Comparison of ENCODE assay signal across 8 cellular contexts in the genomic region with DNA sequence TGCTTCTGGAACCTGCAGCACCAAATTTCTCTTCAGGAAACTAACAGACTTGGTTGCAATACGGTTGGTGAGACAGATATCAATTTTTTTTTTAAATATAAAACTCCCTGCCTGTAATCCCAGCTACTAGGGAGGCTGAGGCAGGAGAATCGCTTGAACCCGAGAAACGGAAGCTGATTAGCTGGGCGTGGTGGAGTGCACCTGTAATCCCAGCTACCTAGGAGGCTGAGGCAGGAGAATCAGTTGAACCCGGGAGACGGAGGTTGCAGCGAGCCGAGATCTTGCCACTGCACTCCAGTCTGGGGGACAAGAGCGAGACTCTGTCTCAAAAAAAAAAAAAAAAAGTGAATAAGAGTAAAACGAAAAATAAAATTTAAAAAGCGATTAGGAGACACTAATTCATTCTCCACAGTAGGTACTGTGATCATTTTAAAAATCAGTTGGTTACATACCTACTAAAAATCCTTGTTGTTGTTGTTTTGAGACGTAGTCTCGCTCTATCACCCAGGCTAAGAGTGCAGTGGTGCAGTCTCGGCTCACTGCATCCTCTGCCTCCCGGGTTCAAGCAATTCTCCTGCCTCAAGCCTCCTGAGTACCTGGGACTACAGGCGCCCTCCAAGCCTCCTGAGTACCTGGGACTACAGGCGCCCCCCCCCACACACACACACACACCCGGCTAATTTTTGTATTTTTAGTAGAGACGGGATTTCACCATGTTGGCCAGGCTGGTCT. TPM values are rescaled to one million over a fixed set of nuclear protein-coding genes. Genes with fewer than 3 reads are reported as not detected.
DNase-seq lines count a peak whose midpoint lies in the region; ATAC-seq and TF ChIP-seq lines count a peak whose summit lies in the region.

No MANE protein-coding gene starts in this region.

- H3K4me3 ChIP-seq in SK-N-SH (ENCODE audit: low read depth in 2 of 2, low read length in 1 of 2) (peak overlapping the region; percentile 80 to 82), iPS-20b (ENCODE audit: low read length) (peak overlapping the region; percentile 76), subcutaneous abdominal adipose tissue (ENCODE audit: low read depth in 1 of 5, low read length in 5 of 5) (peak overlapping the region; percentile 76 to 97 (median 88))

- POLR2A ChIA-PET in SK-N-SH (lab: Yijun Ruan, JAX): interaction anchor here (0.6 to 2.3 kb wide), 15 partner anchors 9 to 124 kb away, joined by 3 to 34 read pairs (median 5); a partner anchor contains a TSS
- POLR2A ChIA-PET in activated B cell treated with CpG ODN at 0.5 μM for 24 hours (lab: Charles Lee): interaction anchor here (0.6 to 5.3 kb wide), 40 partner anchors 8 to 647 kb away, joined by 3 to 128 read pairs (median 7); a partner anchor contains a TSS

- no peaks in the 10 kb centered on the region for H4K20me1 ChIP-seq in SK-N-SH (ENCODE audit: insufficient read depth)

- TF ChIP-seq CTCF in SK-N-SH (IDR thresholded peaks at IDR 0.05) (no peak), activated B cell treated with CpG ODN at 0.5 μM for 24 hours (IDR thresholded peaks at IDR 0.05) (no peak)

- TF ChIP-seq RAD21 in SK-N-SH (IDR thresholded peaks at IDR 0.05; ENCODE audit: low read length): no peak

- no peak for TF ChIP-seq EP300 in SK-N-SH (IDR thresholded peaks at IDR 0.05; ENCODE audit: borderline replicate concordance in 1 of 2, low read depth in 1 of 2, low read length in 1 of 2)

- no peaks in the 10 kb centered on the region for H3K9me2 ChIP-seq in SK-N-SH

- no peak for ATAC-seq in SK-N-SH treated with all-trans-retinoic acid at 6 μM for 48 hours
- ATAC-seq in activated B cell treated with CpG ODN at 0.5 μM for 24 hours (ENCODE audit: low read depth): no peak
- no peak for ATAC-seq in GM21786 (IDR thresholded peaks at IDR 0.05; ENCODE audit: unreplicated experiment)

- H3F3A ChIP-seq in SK-N-SH (replicated peaks; ENCODE audit: insufficient read depth): peaks cover 37% of the 10 kb centered on the region

- peak overlapping the region; percentile 74 for H3K27ac Mint-ChIP-seq in activated B cell treated with CpG ODN at 0.5 μM for 24 hours

- H3K27me3 Mint-ChIP-seq in activated B cell treated with CpG ODN at 0.5 μM for 24 hours: no peaks in the 10 kb centered on the region

- intact Hi-C loops in activated B cell treated with CpG ODN at 0.5 μM for 24 hours (cut with micrococcal nuclease): loop anchor here (1.0 to 5.0 kb wide), 8 partner anchors 10 to 109 kb away; a partner anchor contains a TSS

- H3K4me1 ChIP-seq in SK-N-SH (ENCODE audit: control insufficient read depth in 1 of 2, insufficient read depth in 2 of 2, low read depth in 1 of 2, low read length in 1 of 2) (peaks cover 7% of the 10 kb centered on the region in 2 experiments), iPS-20b (ENCODE audit: insufficient read depth, low read length) (peaks cover 4% of the 10 kb centered on the region; the same call in 1 of the 2 replicates), subcutaneous abdominal adipose tissue (ENCODE audit: control insufficient read depth in 5 of 5, insufficient read depth in 5 of 5, low read length in 5 of 5) (peaks cover 2 to 20% (median 17%) of the 10 kb centered on the region in 5 donors)

- peak overlapping the region; percentile 57 for H2AFZ ChIP-seq in SK-N-SH (ENCODE audit: low read depth)

- H3K27me3 ChIP-seq in SK-N-SH (ENCODE audit: insufficient read depth): no peaks in the 10 kb centered on the region
- no peaks in the 10 kb centered on the region for H3K27me3 ChIP-seq in iPS-20b (ENCODE audit: insufficient read depth, low read length)
- H3K27me3 ChIP-seq in subcutaneous abdominal adipose tissue (ENCODE audit: control insufficient read depth in 5 of 5, insufficient read depth in 4 of 5, low read length in 5 of 5): no peaks in the 10 kb centered on the region

- H3K9ac ChIP-seq in SK-N-SH (peak overlapping the region; percentile 99), iPS-20b (ENCODE audit: low read depth, low read length) (peak overlapping the region; percentile 98), subcutaneous abdominal adipose tissue (ENCODE audit: low read length in 5 of 5) (peak overlapping the region; percentile 35 to 89 (median 86))

- H3K9me3 Mint-ChIP-seq in activated B cell treated with CpG ODN at 0.5 μM for 24 hours: no peaks in the 10 kb centered on the region

- no peak for DNase-seq in SK-N-SH
- DNase-seq in activated B cell treated with CpG ODN at 0.5 μM for 24 hours: no peak
- no peak for DNase-seq in RKO (ENCODE audit: low spot score)
- no peak for DNase-seq in ecto neural progenitor cell (ENCODE audit: low spot score)

- H3K36me3 Mint-ChIP-seq in activated B cell treated with CpG ODN at 0.5 μM for 24 hours (ENCODE audit: low read depth): peaks cover 9% of the 10 kb centered on the region

- WGBS in SK-N-SH (ENCODE audit: low lambda C conversion rate): 35% methylated on average over 20 of the region's 20 CpGs

- H3K36me3 ChIP-seq in SK-N-SH (replicated peaks in 1 of 2; ENCODE audit: control insufficient read depth in 1 of 2, insufficient read depth in 2 of 2, low read length in 1 of 2) (peaks cover 16 to 24% of the 10 kb centered on the region in 2 experiments), iPS-20b (ENCODE audit: insufficient read depth, low read depth, low read length) (peaks cover 24% of the 10 kb centered on the region), subcutaneous abdominal adipose tissue (ENCODE audit: control insufficient read depth in 5 of 5, insufficient read depth in 5 of 5, low read length in 5 of 5) (peaks cover 0 to 15% (median 3%) of the 10 kb centered on the region in 5 donors)

- peaks cover 23% of the 10 kb centered on the region for H3K4me1 Mint-ChIP-seq in activated B cell treated with CpG ODN at 0.5 μM for 24 hours

- peaks cover 24% of the 10 kb centered on the region for H3K79me2 ChIP-seq in SK-N-SH (ENCODE audit: insufficient read depth)

- CTCF ChIA-PET in SK-N-SH (lab: Yijun Ruan, JAX) (interaction anchor here (0.7 to 3.4 kb wide), 19 partner anchors 8 to 124 kb away, joined by 3 to 11 read pairs (median 5); a partner anchor contains a TSS), activated B cell treated with CpG ODN at 0.5 μM for 24 hours (lab: Charles Lee) (interaction anchor here (0.8 to 2.0 kb wide), 8 partner anchors 10 to 86 kb away, joined by 4 to 23 read pairs (median 8); a partner anchor contains a TSS)

- no peak overlapping the region for H3K4me3 Mint-ChIP-seq in activated B cell treated with CpG ODN at 0.5 μM for 24 hours

- H3K9me3 ChIP-seq in SK-N-SH: no peaks in the 10 kb centered on the region
- no peaks in the 10 kb centered on the region for H3K9me3 ChIP-seq in iPS-20b (ENCODE audit: insufficient read depth, low read depth, low read length)
- no peaks in the 10 kb centered on the region for H3K9me3 ChIP-seq in subcutaneous abdominal adipose tissue (ENCODE audit: control insufficient read depth in 5 of 5, low read length in 5 of 5)

- peak overlapping the region; percentile 87 for H3K4me2 ChIP-seq in SK-N-SH

- H3K27ac ChIP-seq in SK-N-SH (ENCODE audit: low read depth in 2 of 2, low read length in 1 of 2) (peak overlapping the region; percentile 95 to 96), iPS-20b (ENCODE audit: low read length) (peak overlapping the region; percentile 77), subcutaneous abdominal adipose tissue (ENCODE audit: low read depth, low read length) (peak overlapping the region; percentile 97)

TF ChIP-seq in SK-N-SH, 30 proteins besides CTCF, POLR2A, EP300 and RAD21 (continues in another document):
- TF ChIP-seq, protein P1, sequence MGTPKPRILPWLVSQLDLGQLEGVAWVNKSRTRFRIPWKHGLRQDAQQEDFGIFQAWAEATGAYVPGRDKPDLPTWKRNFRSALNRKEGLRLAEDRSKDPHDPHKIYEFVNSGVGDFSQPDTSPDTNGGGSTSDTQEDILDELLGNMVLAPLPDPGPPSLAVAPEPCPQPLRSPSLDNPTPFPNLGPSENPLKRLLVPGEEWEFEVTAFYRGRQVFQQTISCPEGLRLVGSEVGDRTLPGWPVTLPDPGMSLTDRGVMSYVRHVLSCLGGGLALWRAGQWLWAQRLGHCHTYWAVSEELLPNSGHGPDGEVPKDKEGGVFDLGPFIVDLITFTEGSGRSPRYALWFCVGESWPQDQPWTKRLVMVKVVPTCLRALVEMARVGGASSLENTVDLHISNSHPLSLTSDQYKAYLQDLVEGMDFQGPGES (IDR thresholded peaks at IDR 0.05; ENCODE audit: low read depth, low read length): no peak
- TF ChIP-seq SMC3 (IDR thresholded peaks at IDR 0.05; ENCODE audit: low read depth, low read length): no peak

TF ChIP-seq in SK-N-SH treated with all-trans-retinoic acid at 6 μM for 48 hours, 23 proteins besides CTCF, POLR2A, EP300 and RAD21 (continues in another document):
- TF ChIP-seq ZFP3 (CRISPR knock-in tag; IDR thresholded peaks at IDR 0.05) (no peak), SNAI2 (CRISPR knock-in tag; IDR thresholded peaks at IDR 0.05) (no peak)

RNA-seq across cellular contexts. Expression of a gene that starts 0.8 kb away (rescaled TPM):
- 236 TPM in 2 replicates for polyA plus RNA-seq in SK-N-SH (2012; rRNA removed)
- polyA plus RNA-seq in SK-N-SH (2012; cell fraction: cytosol; rRNA removed): 306 and 395 TPM in 2 replicates
- 80.7 and 82.7 TPM in 2 replicates for polyA plus RNA-seq in SK-N-SH (2012; cell fraction: nucleus; rRNA removed)
- total RNA-seq in activated B cell treated with CpG ODN at 0.5 μM for 24 hours: 178 and 201 TPM in 2 replicates

RNA-seq across cellular contexts. Expression of a gene that starts 9.6 kb away (rescaled TPM):
- 26.1 and 34.5 TPM in 2 replicates for polyA plus RNA-seq in SK-N-SH (2012; rRNA removed)
- 31.8 and 32.7 TPM in 2 replicates for polyA plus RNA-seq in SK-N-SH (2012; cell fraction: cytosol; rRNA removed)
- polyA plus RNA-seq in SK-N-SH (2012; cell fraction: nucleus; rRNA removed): 17.8 and 27.8 TPM in 2 replicates
- 42.7 and 47.7 TPM in 2 replicates for total RNA-seq in activated B cell treated with CpG ODN at 0.5 μM for 24 hours

RNA-seq across cellular contexts. Expression of a gene that starts 18.2 kb away (rescaled TPM):
- polyA plus RNA-seq in SK-N-SH (2012; rRNA removed): 2.1 and 2.6 TPM in 2 replicates
- 0.70 and 1.0 TPM in 2 replicates for polyA plus RNA-seq in SK-N-SH (2012; cell fraction: cytosol; rRNA removed)
- 12.8 and 13.2 TPM in 2 replicates for polyA plus RNA-seq in SK-N-SH (2012; cell fraction: nucleus; rRNA removed)
- total RNA-seq in activated B cell treated with CpG ODN at 0.5 μM for 24 hours: 2.7 and 3.7 TPM in 2 replicates

RNA-seq across cellular contexts. Expression of a gene that starts 29.7 kb away (rescaled TPM):
- 39.1 and 39.4 TPM in 2 replicates for polyA plus RNA-seq in SK-N-SH (2012; rRNA removed)
- 46.0 and 49.7 TPM in 2 replicates for polyA plus RNA-seq in SK-N-SH (2012; cell fraction: cytosol; rRNA removed)
- 22.1 and 26.1 TPM in 2 replicates for polyA plus RNA-seq in SK-N-SH (2012; cell fraction: nucleus; rRNA removed)
- total RNA-seq in activated B cell treated with CpG ODN at 0.5 μM for 24 hours: 30.1 and 31.7 TPM in 2 replicates

RNA-seq across cellular contexts. Expression of a gene that starts 36.3 kb away (rescaled TPM):
- 2.6 and 3.6 TPM in 2 replicates for polyA plus RNA-seq in SK-N-SH (2012; rRNA removed)
- polyA plus RNA-seq in SK-N-SH (2012; cell fraction: cytosol; rRNA removed): 1.7 and 2.4 TPM in 2 replicates
- polyA plus RNA-seq in SK-N-SH (2012; cell fraction: nucleus; rRNA removed): 9.4 and 13.1 TPM in 2 replicates
- total RNA-seq in activated B cell treated with CpG ODN at 0.5 μM for 24 hours: 1.4 and 2.4 TPM in 2 replicates
